In the genomic region with DNA sequence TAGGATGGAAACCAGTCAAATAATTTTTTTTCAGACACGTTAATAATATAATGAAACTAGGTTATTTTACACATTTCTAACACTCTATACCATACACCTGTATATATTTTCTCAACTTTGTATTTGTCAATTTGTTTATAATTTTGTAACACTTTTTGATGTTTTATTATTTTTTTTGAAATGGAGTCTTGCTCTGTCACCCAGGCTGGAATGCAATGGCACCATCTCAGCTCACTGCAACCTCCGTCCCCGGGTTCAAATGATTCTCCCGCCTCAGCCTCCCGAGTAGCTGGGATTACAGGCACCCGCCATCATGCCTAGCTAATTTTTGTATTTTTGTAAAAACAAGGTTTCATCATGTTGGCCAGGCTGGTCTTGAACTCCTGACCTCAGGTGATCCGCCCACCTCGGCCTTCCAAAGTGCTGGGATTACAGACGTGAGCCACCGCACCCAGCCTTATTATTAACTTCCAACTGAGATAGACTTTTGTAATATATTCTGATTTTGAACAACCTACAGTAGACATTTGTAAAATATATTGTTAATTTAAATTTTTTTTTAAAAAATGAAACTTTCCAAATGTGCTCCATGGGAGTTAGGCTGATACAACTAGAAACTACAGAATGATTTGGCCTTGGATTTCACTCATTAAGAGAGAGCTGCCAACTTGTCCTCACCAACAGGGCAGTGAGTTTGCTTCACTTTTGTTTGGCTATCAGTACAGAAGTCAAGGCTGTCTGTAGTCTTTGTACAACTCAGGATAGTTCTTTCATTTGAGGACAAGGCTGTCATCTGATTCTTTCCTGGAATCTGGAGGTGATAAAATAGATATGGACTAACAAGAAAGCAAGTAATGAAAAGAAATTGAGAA, we compare ENCODE assay signal across 1 cellular context.
TF ChIP-seq lines count a peak whose summit lies in the region.

No MANE protein-coding gene starts in this region.

TF ChIP-seq in liver, 16 proteins besides CTCF, POLR2A, EP300 and RAD21 (continued from another document):
- TF ChIP-seq, protein P1, sequence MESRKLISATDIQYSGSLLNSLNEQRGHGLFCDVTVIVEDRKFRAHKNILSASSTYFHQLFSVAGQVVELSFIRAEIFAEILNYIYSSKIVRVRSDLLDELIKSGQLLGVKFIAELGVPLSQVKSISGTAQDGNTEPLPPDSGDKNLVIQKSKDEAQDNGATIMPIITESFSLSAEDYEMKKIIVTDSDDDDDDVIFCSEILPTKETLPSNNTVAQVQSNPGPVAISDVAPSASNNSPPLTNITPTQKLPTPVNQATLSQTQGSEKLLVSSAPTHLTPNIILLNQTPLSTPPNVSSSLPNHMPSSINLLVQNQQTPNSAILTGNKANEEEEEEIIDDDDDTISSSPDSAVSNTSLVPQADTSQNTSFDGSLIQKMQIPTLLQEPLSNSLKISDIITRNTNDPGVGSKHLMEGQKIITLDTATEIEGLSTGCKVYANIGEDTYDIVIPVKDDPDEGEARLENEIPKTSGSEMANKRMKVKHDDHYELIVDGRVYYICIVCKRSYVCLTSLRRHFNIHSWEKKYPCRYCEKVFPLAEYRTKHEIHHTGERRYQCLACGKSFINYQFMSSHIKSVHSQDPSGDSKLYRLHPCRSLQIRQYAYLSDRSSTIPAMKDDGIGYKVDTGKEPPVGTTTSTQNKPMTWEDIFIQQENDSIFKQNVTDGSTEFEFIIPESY (IDR thresholded peaks at IDR 0.05), result peak; percentile 57
- TF ChIP-seq EGR1 (IDR thresholded peaks at IDR 0.05; ENCODE audit: low read depth in 2 of 2), result peak in 1 of 2 donors; percentile 67
- peak; percentile 92 to 97 for TF ChIP-seq RXRA (IDR thresholded peaks at IDR 0.05)
- peak; percentile 10 for TF ChIP-seq FOXA2 (IDR thresholded peaks at IDR 0.05)
- TF ChIP-seq HNF4G (IDR thresholded peaks at IDR 0.05), result peak; percentile 57
- TF ChIP-seq FOXA1 (IDR thresholded peaks at IDR 0.05), result peak; percentile 12
- no peak for TF ChIP-seq GABPA (IDR thresholded peaks at IDR 0.05 in 1 of 2, conservative IDR thresholded peaks at IDR 0.05 in 1 of 2)
